Comparison of ENCODE assay signal across 9 cellular contexts in the genomic region with DNA sequence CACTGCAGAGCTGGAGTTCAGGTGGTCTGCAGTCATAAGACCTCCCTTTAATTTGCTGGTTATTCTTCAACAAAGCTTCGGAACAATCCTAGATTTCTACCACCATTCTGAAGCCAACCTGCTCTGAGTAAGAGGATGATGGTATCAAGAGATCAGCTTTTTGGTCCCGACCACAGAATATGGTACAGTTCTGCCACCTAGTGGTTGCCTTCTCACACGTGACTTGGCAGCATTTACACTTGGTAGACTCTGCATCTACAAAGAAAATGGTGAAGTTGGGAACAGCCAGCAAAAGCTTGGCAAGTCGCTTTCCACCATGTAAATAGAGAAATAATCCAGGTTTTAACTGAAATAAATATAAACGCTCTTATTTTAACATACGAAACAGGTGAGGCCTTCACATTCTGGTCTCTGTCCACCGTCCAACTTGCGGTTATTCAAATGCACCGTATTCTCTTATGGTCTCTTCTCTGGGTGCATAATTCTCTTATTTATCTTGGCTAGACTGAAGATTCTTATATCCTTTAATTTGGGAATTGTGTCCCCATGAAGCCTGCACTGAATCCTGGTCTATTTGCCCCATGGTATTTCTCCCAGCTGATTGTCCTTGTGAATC.
DNase-seq lines count a peak whose midpoint lies in the region; ATAC-seq and TF ChIP-seq lines count a peak whose summit lies in the region.
"Had no signal": no experiment of that assay in that cellular context is flagged by ENCODE, and none has a peak within 500 bp of the region (broad histone marks: within the 10 kb centered on the region; RNA-seq: fewer than 3 reads in every experiment).

No MANE protein-coding gene starts in this region.

- H3K27ac ChIP-seq in DOHH2 (ENCODE audit: low read depth, low read length) = no peak overlapping the region
- no peak overlapping the region for H3K27ac ChIP-seq in fibroblast of lung (ENCODE audit: insufficient read depth, low read length)

- H3K79me2 ChIP-seq in DOHH2 (ENCODE audit: control insufficient read depth, low read length) (no peaks in the 10 kb centered on the region), fibroblast of lung (ENCODE audit: control insufficient read depth, insufficient read depth, low read length) (no peaks in the 10 kb centered on the region)

- H3K4me1 Mint-ChIP-seq in WTC11 = no peaks in the 10 kb centered on the region

- no peaks in the 10 kb centered on the region; the same call in 1 of the 2 replicates for H3K9me3 Mint-ChIP-seq in WTC11
- H3K9me3 Mint-ChIP-seq: dendritic cell treated with granulocyte-macrophage colony-stimulating factor and Interleukin-4, amounts not matched to agents 40 ng/mL and 50 ng/mL, for 4 days had no signal

- POLR2A ChIA-PET in WTC11 (lab: Charles Lee) = no interaction called here

- no peaks in the 10 kb centered on the region for H3F3A ChIP-seq in DOHH2 (ENCODE audit: control insufficient read depth, insufficient read depth)

- no peaks in the 10 kb centered on the region for H3K27me3 ChIP-seq in DOHH2 (ENCODE audit: control insufficient read depth, low read length)
- no peaks in the 10 kb centered on the region for H3K27me3 ChIP-seq in fibroblast of lung (ENCODE audit: control insufficient read depth, insufficient read depth, low read length)

- H3K36me3 ChIP-seq in DOHH2 (ENCODE audit: control insufficient read depth, low read length) = no peaks in the 10 kb centered on the region
- no peaks in the 10 kb centered on the region for H3K36me3 ChIP-seq in fibroblast of lung (ENCODE audit: control insufficient read depth, insufficient read depth, low read length)

- DNase-seq in NCI-H2196 treated with DMSO at 0.1 percent for 48 hours (lab: John Stamatoyannopoulos, UW; ENCODE audit: unreplicated experiment) = peak; percentile 7
- DNase-seq in WTC11 (ENCODE audit: low spot score) = peak; percentile 73
- DNase-seq in fibroblast of lung (ENCODE audit: low read depth in 2 of 2) = peak; percentile 59 to 69
- peak; percentile 14 for DNase-seq in non-pigmented ciliary epithelial cell (ENCODE audit: low read depth)
- DNase-seq in cortex of kidney (lab: John Stamatoyannopoulos, UW) = no peak

- H2AFZ ChIP-seq in fibroblast of lung (ENCODE audit: low read length) = no peak overlapping the region

- H3K9me3 ChIP-seq in DOHH2 (ENCODE audit: control insufficient read depth, insufficient read depth, low read length) (no peaks in the 10 kb centered on the region), fibroblast of lung (ENCODE audit: control insufficient read depth, insufficient read depth, low read depth, low read length) (no peaks in the 10 kb centered on the region)

- no peak overlapping the region for H3K4me3 Mint-ChIP-seq in WTC11
- H3K4me3 Mint-ChIP-seq: dendritic cell treated with granulocyte-macrophage colony-stimulating factor and Interleukin-4, amounts not matched to agents 40 ng/mL and 50 ng/mL, for 4 days had no signal

- no peak overlapping the region for H3K4me3 ChIP-seq in DOHH2 (ENCODE audit: low read length)
- no peak overlapping the region for H3K4me3 ChIP-seq in fibroblast of lung (replicated peaks in 1 of 4; ENCODE audit: control extremely low read depth in 1 of 4, insufficient read depth in 1 of 4, low read depth in 3 of 4, low read length in 4 of 4)

- H3K27ac Mint-ChIP-seq in WTC11 = no peak overlapping the region
- H3K27ac Mint-ChIP-seq: dendritic cell treated with granulocyte-macrophage colony-stimulating factor and Interleukin-4, amounts not matched to agents 40 ng/mL and 50 ng/mL, for 4 days had no signal

- H3K4me1 ChIP-seq in DOHH2 (ENCODE audit: control insufficient read depth, low read length) (no peaks in the 10 kb centered on the region), fibroblast of lung (ENCODE audit: control insufficient read depth, extremely low read depth, insufficient read depth, low read length) (no peaks in the 10 kb centered on the region)

- TF ChIP-seq CTCF in DOHH2 (IDR thresholded peaks at IDR 0.05; ENCODE audit: low read depth, low read length, poor library complexity, severe bottlenecking) (peak; percentile 99), WTC11 (IDR thresholded peaks at IDR 0.05) (peak; percentile 69), fibroblast of lung (conservative IDR thresholded peaks at IDR 0.05 in 1 of 2, IDR thresholded peaks at IDR 0.05 in 1 of 2; ENCODE audit: low read depth in 1 of 2, low read length in 2 of 2) (peak; percentile 44 to 66)

- H3K4me2 ChIP-seq in DOHH2 (ENCODE audit: low read length) (no peak overlapping the region), fibroblast of lung (ENCODE audit: extremely low read depth, insufficient read depth, low read length) (no peak overlapping the region)

- no peaks in the 10 kb centered on the region for H3K27me3 Mint-ChIP-seq in WTC11 (ENCODE audit: low read depth)
- H3K27me3 Mint-ChIP-seq: dendritic cell treated with granulocyte-macrophage colony-stimulating factor and Interleukin-4, amounts not matched to agents 40 ng/mL and 50 ng/mL, for 4 days had no signal

- CTCF ChIA-PET in WTC11 (lab: Charles Lee) = interaction anchor here (0.6 to 2.2 kb wide), 23 partner anchors 9 to 609 kb away, joined by 3 to 35 read pairs (median 4); no protein-coding TSS in a partner anchor

- no peak overlapping the region for H3K9ac ChIP-seq in fibroblast of lung (ENCODE audit: insufficient read depth, low read length)

- peak; percentile 98 for ATAC-seq in GM19438 (IDR thresholded peaks at IDR 0.05; ENCODE audit: low read depth, unreplicated experiment)
- peak; percentile 99 for ATAC-seq in HG03378 (IDR thresholded peaks at IDR 0.05; ENCODE audit: unreplicated experiment)
- peak; percentile 97 for ATAC-seq in WTC11

- H3K9me2 ChIP-seq in DOHH2 (replicated peaks; ENCODE audit: control insufficient read depth, low read length) = no peaks in the 10 kb centered on the region

- H4K20me1 ChIP-seq in DOHH2 (ENCODE audit: control insufficient read depth, insufficient read depth, low read depth, low read length) (no peaks in the 10 kb centered on the region), fibroblast of lung (ENCODE audit: control insufficient read depth, extremely low read depth, insufficient read depth, low read length) (no peaks in the 10 kb centered on the region)

- no peaks in the 10 kb centered on the region for H3K36me3 Mint-ChIP-seq in WTC11

TF ChIP-seq in WTC11, 78 proteins besides CTCF, POLR2A, EP300 and RAD21:
- TF ChIP-seq GRHL2 (CRISPR knock-in tag; IDR thresholded peaks at IDR 0.05; ENCODE audit: insufficient replicate concordance, severe bottlenecking) (no peak), ZNF416 (CRISPR knock-in tag; IDR thresholded peaks at IDR 0.05) (no peak), ZNF121 (CRISPR knock-in tag; IDR thresholded peaks at IDR 0.05) (no peak), EMX1 (CRISPR knock-in tag; IDR thresholded peaks at IDR 0.05) (no peak), ERG (CRISPR knock-in tag; IDR thresholded peaks at IDR 0.05) (no peak), IRF2 (CRISPR knock-in tag; IDR thresholded peaks at IDR 0.05; ENCODE audit: borderline replicate concordance, low read depth) (no peak)
- TF ChIP-seq, protein P1, sequence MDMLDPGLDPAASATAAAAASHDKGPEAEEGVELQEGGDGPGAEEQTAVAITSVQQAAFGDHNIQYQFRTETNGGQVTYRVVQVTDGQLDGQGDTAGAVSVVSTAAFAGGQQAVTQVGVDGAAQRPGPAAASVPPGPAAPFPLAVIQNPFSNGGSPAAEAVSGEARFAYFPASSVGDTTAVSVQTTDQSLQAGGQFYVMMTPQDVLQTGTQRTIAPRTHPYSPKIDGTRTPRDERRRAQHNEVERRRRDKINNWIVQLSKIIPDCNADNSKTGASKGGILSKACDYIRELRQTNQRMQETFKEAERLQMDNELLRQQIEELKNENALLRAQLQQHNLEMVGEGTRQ (CRISPR knock-in tag; IDR thresholded peaks at IDR 0.05) = peak; percentile 83
- TF ChIP-seq, protein P2, sequence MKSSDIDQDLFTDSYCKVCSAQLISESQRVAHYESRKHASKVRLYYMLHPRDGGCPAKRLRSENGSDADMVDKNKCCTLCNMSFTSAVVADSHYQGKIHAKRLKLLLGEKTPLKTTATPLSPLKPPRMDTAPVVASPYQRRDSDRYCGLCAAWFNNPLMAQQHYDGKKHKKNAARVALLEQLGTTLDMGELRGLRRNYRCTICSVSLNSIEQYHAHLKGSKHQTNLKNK (CRISPR knock-in tag; IDR thresholded peaks at IDR 0.05) = no peak
- TF ChIP-seq, protein P3, sequence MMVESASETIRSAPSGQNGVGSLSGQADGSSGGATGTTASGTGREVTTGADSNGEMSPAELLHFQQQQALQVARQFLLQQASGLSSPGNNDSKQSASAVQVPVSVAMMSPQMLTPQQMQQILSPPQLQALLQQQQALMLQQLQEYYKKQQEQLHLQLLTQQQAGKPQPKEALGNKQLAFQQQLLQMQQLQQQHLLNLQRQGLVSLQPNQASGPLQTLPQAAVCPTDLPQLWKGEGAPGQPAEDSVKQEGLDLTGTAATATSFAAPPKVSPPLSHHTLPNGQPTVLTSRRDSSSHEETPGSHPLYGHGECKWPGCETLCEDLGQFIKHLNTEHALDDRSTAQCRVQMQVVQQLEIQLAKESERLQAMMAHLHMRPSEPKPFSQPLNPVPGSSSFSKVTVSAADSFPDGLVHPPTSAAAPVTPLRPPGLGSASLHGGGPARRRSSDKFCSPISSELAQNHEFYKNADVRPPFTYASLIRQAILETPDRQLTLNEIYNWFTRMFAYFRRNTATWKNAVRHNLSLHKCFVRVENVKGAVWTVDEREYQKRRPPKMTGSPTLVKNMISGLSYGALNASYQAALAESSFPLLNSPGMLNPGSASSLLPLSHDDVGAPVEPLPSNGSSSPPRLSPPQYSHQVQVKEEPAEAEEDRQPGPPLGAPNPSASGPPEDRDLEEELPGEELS (CRISPR knock-in tag; IDR thresholded peaks at IDR 0.05) = no peak
- TF ChIP-seq, protein P4, sequence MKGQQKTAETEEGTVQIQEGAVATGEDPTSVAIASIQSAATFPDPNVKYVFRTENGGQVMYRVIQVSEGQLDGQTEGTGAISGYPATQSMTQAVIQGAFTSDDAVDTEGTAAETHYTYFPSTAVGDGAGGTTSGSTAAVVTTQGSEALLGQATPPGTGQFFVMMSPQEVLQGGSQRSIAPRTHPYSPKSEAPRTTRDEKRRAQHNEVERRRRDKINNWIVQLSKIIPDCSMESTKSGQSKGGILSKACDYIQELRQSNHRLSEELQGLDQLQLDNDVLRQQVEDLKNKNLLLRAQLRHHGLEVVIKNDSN (CRISPR knock-in tag; IDR thresholded peaks at IDR 0.05) = peak; percentile 77
